Comparison of ENCODE assay signal across 1 cellular context in genomic region chr15:68798695-68799094, GRCh38.
TF ChIP-seq lines count a peak whose summit lies in the region.

No MANE protein-coding gene starts in this region.

TF ChIP-seq in GM12878, 131 proteins besides CTCF, POLR2A, EP300 and RAD21:
- TF ChIP-seq RFX5 (IDR thresholded peaks at IDR 0.05; ENCODE audit: low read depth, low read length) = no peak
- TF ChIP-seq EED (IDR thresholded peaks at IDR 0.05; ENCODE audit: low read depth) = no peak
- TF ChIP-seq SUZ12 (IDR thresholded peaks at IDR 0.05; ENCODE audit: unreplicated experiment) = no peak
- TF ChIP-seq, protein P1, sequence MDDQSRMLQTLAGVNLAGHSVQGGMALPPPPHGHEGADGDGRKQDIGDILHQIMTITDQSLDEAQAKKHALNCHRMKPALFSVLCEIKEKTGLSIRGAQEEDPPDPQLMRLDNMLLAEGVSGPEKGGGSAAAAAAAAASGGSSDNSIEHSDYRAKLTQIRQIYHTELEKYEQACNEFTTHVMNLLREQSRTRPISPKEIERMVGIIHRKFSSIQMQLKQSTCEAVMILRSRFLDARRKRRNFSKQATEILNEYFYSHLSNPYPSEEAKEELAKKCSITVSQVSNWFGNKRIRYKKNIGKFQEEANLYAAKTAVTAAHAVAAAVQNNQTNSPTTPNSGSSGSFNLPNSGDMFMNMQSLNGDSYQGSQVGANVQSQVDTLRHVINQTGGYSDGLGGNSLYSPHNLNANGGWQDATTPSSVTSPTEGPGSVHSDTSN (IDR thresholded peaks at IDR 0.05; ENCODE audit: insufficient replicate concordance, low read depth, low read length) = no peak
